Comparison of ENCODE assay signal across 8 cellular contexts in the genomic region with DNA sequence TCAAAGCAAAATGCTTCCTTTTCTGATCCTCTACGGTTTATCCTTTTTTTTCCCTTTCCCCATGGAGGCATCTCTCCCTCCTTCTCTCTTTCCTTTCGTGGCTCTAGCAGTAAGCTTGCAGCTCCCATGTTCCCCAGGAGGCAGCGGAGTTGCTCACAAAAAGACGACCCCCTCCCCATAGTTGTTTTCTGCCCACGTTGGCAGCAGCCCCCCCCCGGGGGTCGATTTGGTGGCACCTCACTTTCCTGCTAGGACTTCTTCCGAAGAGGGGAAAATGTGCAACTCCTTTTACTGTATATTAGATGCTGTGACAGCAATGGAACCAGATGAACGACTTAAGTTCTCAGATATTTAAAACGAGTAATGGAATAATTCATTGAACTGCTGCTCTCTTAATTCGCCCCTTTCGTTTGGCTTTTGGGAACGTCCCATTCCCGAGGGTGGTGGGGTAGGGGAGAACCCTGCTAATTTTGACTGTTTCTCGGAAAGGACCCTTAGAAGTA. TPM values are rescaled to one million over a fixed set of nuclear protein-coding genes. Genes with fewer than 3 reads are reported as not detected.
A peak's percentile ranks its signal among the peaks of the same experiment; 100 is the strongest.
DNase-seq lines count a peak whose midpoint lies in the region; ATAC-seq and TF ChIP-seq lines count a peak whose summit lies in the region.

No MANE protein-coding gene starts in this region.

- TF ChIP-seq CTCF in type B pancreatic cell (conservative IDR thresholded peaks at IDR 0.05) = no peak

- peak overlapping the region; percentile 90 for H3K4me3 ChIP-seq in effector memory CD4-positive, alpha-beta T cell (ENCODE audit: insufficient read depth, low read depth, low read length, poor library complexity, severe bottlenecking)
- peak overlapping the region; percentile 58 for H3K4me3 ChIP-seq in mesendoderm (ENCODE audit: low read length)

- H3K27ac ChIP-seq in effector memory CD4-positive, alpha-beta T cell (ENCODE audit: insufficient read depth, low read length, poor library complexity, severe bottlenecking) = peak overlapping the region; percentile 86
- H3K27ac ChIP-seq in mesendoderm (ENCODE audit: low read depth, low read length) = peak overlapping the region; percentile 19

- peaks cover 13% of the 10 kb centered on the region for H3K4me1 ChIP-seq in effector memory CD4-positive, alpha-beta T cell (ENCODE audit: control insufficient read depth, insufficient read depth, low read length, poor library complexity, severe bottlenecking)
- no peaks in the 10 kb centered on the region for H3K4me1 ChIP-seq in mesendoderm (ENCODE audit: control insufficient read depth, low read depth, low read length)

- CTCF ChIA-PET in activated naive CD4-positive, alpha-beta T cell treated with anti-CD3 and anti-CD28 coated beads, Interleukin-2, amount 10 ng/mL, durations not matched to agents 7 days and 5 days (lab: Charles Lee) = no interaction called here

- ATAC-seq in HG03045 (IDR thresholded peaks at IDR 0.05; ENCODE audit: unreplicated experiment) = peak; percentile 2

- no peak overlapping the region for H2BK15ac ChIP-seq in mesendoderm (replicated peaks; ENCODE audit: low read depth)

- peak overlapping the region; percentile 94 for H3K4me3 Mint-ChIP-seq in activated naive CD4-positive, alpha-beta T cell treated with anti-CD3 and anti-CD28 coated beads, Interleukin-2, amount 10 ng/mL, durations not matched to agents 7 days and 5 days
- H3K4me3 Mint-ChIP-seq in type B pancreatic cell = peak overlapping the region; percentile 100

- H3K4me1 Mint-ChIP-seq in activated naive CD4-positive, alpha-beta T cell treated with anti-CD3 and anti-CD28 coated beads, Interleukin-2, amount 10 ng/mL, durations not matched to agents 7 days and 5 days = peaks cover 46% of the 10 kb centered on the region
- peaks cover 13% of the 10 kb centered on the region for H3K4me1 Mint-ChIP-seq in type B pancreatic cell (ENCODE audit: unreplicated experiment)

- no peak overlapping the region for H4K5ac ChIP-seq in mesendoderm (ENCODE audit: low read length)

- no CpG with 5 or more reads among the region's 15 CpGs for WGBS in mesendoderm (ENCODE audit: extremely low coverage, insufficient coverage, low lambda C conversion rate)

- H4K8ac ChIP-seq in mesendoderm (ENCODE audit: low read depth, low read length) = no peak overlapping the region

- no peak overlapping the region for H3K4ac ChIP-seq in mesendoderm (ENCODE audit: low read depth, low read length)

- peak overlapping the region; percentile 68 for H3K9ac ChIP-seq in mesendoderm (ENCODE audit: low read length)

- DNase-seq in activated naive CD4-positive, alpha-beta T cell treated with anti-CD3 and anti-CD28 coated beads, Interleukin-2, amount 10 ng/mL, durations not matched to agents 7 days and 5 days = peak; percentile 27
- no peak for DNase-seq in activated naive CD4-positive, alpha-beta T cell (lab: John Stamatoyannopoulos, UW)
- DNase-seq in SHP77 treated with DMSO at 0.1 percent for 48 hours (lab: John Stamatoyannopoulos, UW) = peak; percentile 22
- no peak for DNase-seq in effector memory CD4-positive, alpha-beta T cell
- DNase-seq in mesendoderm = peak; percentile 65
- no peak for DNase-seq in type B pancreatic cell (ENCODE audit: extremely low spot score, unreplicated experiment)
- no peak for DNase-seq in NCI-H2196 treated with DMSO at 0.1 percent for 48 hours (lab: John Stamatoyannopoulos, UW; ENCODE audit: unreplicated experiment)

- H3K79me2 ChIP-seq in mesendoderm (ENCODE audit: control insufficient read depth, insufficient read depth, low read length) = peaks cover 42% of the 10 kb centered on the region

- H2BK120ac ChIP-seq in mesendoderm (ENCODE audit: low read depth, low read length) = no peak overlapping the region

- H2BK5ac ChIP-seq in mesendoderm (ENCODE audit: low read length) = no peak overlapping the region

- peaks cover 2% of the 10 kb centered on the region for H3K79me1 ChIP-seq in mesendoderm (ENCODE audit: low read length)

- no peaks in the 10 kb centered on the region for H3K27me3 ChIP-seq in effector memory CD4-positive, alpha-beta T cell (replicated peaks; ENCODE audit: control insufficient read depth, insufficient read depth, low read length, poor library complexity, severe bottlenecking)
- H3K27me3 ChIP-seq in mesendoderm (ENCODE audit: insufficient read depth, low read length, poor library complexity) = no peaks in the 10 kb centered on the region

- no peak overlapping the region for H3K23ac ChIP-seq in mesendoderm (ENCODE audit: low read length)

- peaks cover 14% of the 10 kb centered on the region for H3K27me3 Mint-ChIP-seq in activated naive CD4-positive, alpha-beta T cell treated with anti-CD3 and anti-CD28 coated beads, Interleukin-2, amount 10 ng/mL, durations not matched to agents 7 days and 5 days
- no peaks in the 10 kb centered on the region for H3K27me3 Mint-ChIP-seq in type B pancreatic cell

- H3K27ac Mint-ChIP-seq in activated naive CD4-positive, alpha-beta T cell treated with anti-CD3 and anti-CD28 coated beads, Interleukin-2, amount 10 ng/mL, durations not matched to agents 7 days and 5 days = peak overlapping the region; percentile 90
- peak overlapping the region; percentile 97 for H3K27ac Mint-ChIP-seq in type B pancreatic cell

- H3K36me3 Mint-ChIP-seq in activated naive CD4-positive, alpha-beta T cell treated with anti-CD3 and anti-CD28 coated beads, Interleukin-2, amount 10 ng/mL, durations not matched to agents 7 days and 5 days = peaks cover 19% of the 10 kb centered on the region
- peaks cover 4% of the 10 kb centered on the region for H3K36me3 Mint-ChIP-seq in type B pancreatic cell

- H3K9me3 Mint-ChIP-seq in activated naive CD4-positive, alpha-beta T cell treated with anti-CD3 and anti-CD28 coated beads, Interleukin-2, amount 10 ng/mL, durations not matched to agents 7 days and 5 days = no peaks in the 10 kb centered on the region
- H3K9me3 Mint-ChIP-seq in type B pancreatic cell = no peaks in the 10 kb centered on the region

- H3K56ac ChIP-seq in mesendoderm (ENCODE audit: low read length) = peak overlapping the region; percentile 98

- H3K18ac ChIP-seq in mesendoderm (ENCODE audit: low read length) = peak overlapping the region; percentile 53

- H3K4me2 ChIP-seq in mesendoderm (ENCODE audit: low read length) = peak overlapping the region; percentile 84

- H3K36me3 ChIP-seq in effector memory CD4-positive, alpha-beta T cell (ENCODE audit: control insufficient read depth, insufficient read depth, low read length) = no peaks in the 10 kb centered on the region
- H3K36me3 ChIP-seq in mesendoderm (ENCODE audit: control insufficient read depth, insufficient read depth, low read length) = no peaks in the 10 kb centered on the region

- no peaks in the 10 kb centered on the region for H3K9me3 ChIP-seq in effector memory CD4-positive, alpha-beta T cell (ENCODE audit: control insufficient read depth, low read length)

- no peak overlapping the region for H2AK5ac ChIP-seq in mesendoderm (ENCODE audit: low read length)

RNA-seq across cellular contexts. Expression of a gene that starts 0.8 kb away (rescaled TPM):
- polyA plus RNA-seq in mesendoderm (2013, experiment 1 of 2) = 59.5 TPM
- polyA plus RNA-seq in mesendoderm (2013, experiment 2 of 2) = 56.8 TPM
- 167 and 182 TPM in 2 replicates for total RNA-seq in type B pancreatic cell (ENCODE audit: low replicate concordance)

Comparison
In these comparisons a context has a peak if more than half of its experiments do, and no peak if none do; other contexts are left out.
1. DNase-seq: peak in activated naive CD4-positive, alpha-beta T cell treated with anti-CD3 and anti-CD28 coated beads, Interleukin-2, amount 10 ng/mL, durations not matched to agents 7 days and 5 days (single experiment), SHP77 treated with DMSO at 0.1 percent for 48 hours (single experiment) and mesendoderm (single experiment); none in activated naive CD4-positive, alpha-beta T cell (0 of 4), effector memory CD4-positive, alpha-beta T cell (0 of 3), type B pancreatic cell (single experiment) and NCI-H2196 treated with DMSO at 0.1 percent for 48 hours (single experiment).